12 cellular contexts compared by ENCODE assay signal in the genomic region with DNA sequence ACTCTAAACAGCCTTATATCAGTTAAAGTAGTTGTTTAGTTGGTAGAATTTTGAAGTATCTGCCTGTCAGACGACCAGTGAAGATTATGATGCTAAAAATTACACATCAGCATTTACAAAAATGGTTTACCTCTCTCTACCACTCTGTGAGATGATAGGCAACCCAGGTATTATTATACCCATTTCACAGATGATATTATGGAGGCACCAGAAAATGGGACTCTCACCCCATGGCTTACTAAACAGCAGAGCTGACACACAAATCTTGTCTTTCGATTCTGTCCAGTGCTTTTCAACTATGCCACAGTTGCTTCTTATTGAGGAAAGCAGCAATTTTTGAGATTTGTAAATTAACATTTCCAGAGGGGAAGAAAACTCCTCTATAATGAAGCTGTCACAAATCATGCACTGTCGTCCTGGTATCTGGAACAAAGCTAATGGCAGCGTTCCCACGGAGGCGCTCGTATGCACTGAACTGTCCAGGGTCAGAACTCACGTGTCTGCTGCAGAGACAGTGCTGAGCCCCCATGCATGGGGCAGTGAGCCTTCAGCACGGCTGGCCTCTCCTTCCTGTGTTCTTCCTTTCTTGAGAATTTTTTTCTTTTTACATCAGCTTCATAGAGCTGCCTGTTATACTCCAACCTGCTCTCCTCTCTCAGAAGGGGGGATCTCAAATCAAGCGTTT.
"Had no signal": no experiment of that assay in that cellular context is flagged by ENCODE, and none has a peak within 500 bp of the region (broad histone marks: within the 10 kb centered on the region; RNA-seq: fewer than 3 reads in every experiment).

No MANE protein-coding gene starts in this region.

- DNase-seq: activated effector memory CD4-positive, alpha-beta T cell treated with anti-CD3 and anti-CD28 coated beads, Interleukin-2, amount 50 U/mL, for 16 hours; activated T-cell treated with anti-CD3 and anti-CD28 coated beads, Interleukin-2, amount 50 U/mL, for 24 hours; hippocampal formation; spleen; stimulated activated CD4-positive, alpha-beta T cell treated with anti-CD3 and anti-CD28 coated beads, Interleukin-2, amount 100 ng/mL, for 24 hours; stimulated activated naive B cell treated with anti-CD40 and anti-IgM and Interleukin-4, amounts not matched to agents 10 μg/mL and 1 μg/mL and 100 μg/mL, for 72 hours; transverse colon had no signal

- H3K27ac ChIP-seq: cardiac muscle cell, epithelial cell of prostate, parathyroid adenoma, spleen, transverse colon had no signal

- H3K4me1 ChIP-seq: parathyroid adenoma, transverse colon had no signal

- H3K27ac Mint-ChIP-seq: activated naive CD8-positive, alpha-beta T cell; activated T-cell treated with anti-CD3 and anti-CD28 coated beads, Interleukin-2, amount 50 U/mL, for 24 hours; stimulated activated naive B cell treated with anti-CD40 and anti-IgM and Interleukin-4, amounts not matched to agents 10 μg/mL and 1 μg/mL and 100 μg/mL, for 72 hours had no signal

- H3K36me3 Mint-ChIP-seq: activated naive CD8-positive, alpha-beta T cell; stimulated activated naive B cell treated with anti-CD40 and anti-IgM and Interleukin-4, amounts not matched to agents 10 μg/mL and 1 μg/mL and 100 μg/mL, for 72 hours had no signal

- H3K27me3 ChIP-seq: cardiac muscle cell, spleen, transverse colon had no signal

- H3K9me3 ChIP-seq: spleen, transverse colon had no signal

- ATAC-seq: activated CD4-positive, CD25-positive, alpha-beta regulatory T cell treated with anti-CD3 and anti-CD28 coated beads, Interleukin-2, amount 50 U/mL, for 24 hours; stimulated activated naive B cell treated with anti-CD40 and anti-IgM and Interleukin-4, amounts not matched to agents 10 μg/mL and 1 μg/mL and 100 μg/mL, for 72 hours had no signal

- H3K4me3 Mint-ChIP-seq: activated naive CD8-positive, alpha-beta T cell; activated T-cell treated with anti-CD3 and anti-CD28 coated beads, Interleukin-2, amount 50 U/mL, for 24 hours; stimulated activated naive B cell treated with anti-CD40 and anti-IgM and Interleukin-4, amounts not matched to agents 10 μg/mL and 1 μg/mL and 100 μg/mL, for 72 hours had no signal

- H3K9me3 Mint-ChIP-seq: activated T-cell treated with anti-CD3 and anti-CD28 coated beads, Interleukin-2, amount 50 U/mL, for 24 hours had no signal

- H3K4me3 ChIP-seq: cardiac muscle cell, spleen, transverse colon had no signal

- H3K36me3 ChIP-seq: cardiac muscle cell, spleen, transverse colon had no signal

- H3K27me3 Mint-ChIP-seq: activated naive CD8-positive, alpha-beta T cell had no signal
